16 cellular contexts compared by ENCODE assay signal in genomic region chr20:61744691-61745396, GRCh38.
A peak's percentile ranks its signal among the peaks of the same experiment; 100 is the strongest.
DNase-seq lines count a peak whose midpoint lies in the region; ATAC-seq and TF ChIP-seq lines count a peak whose summit lies in the region.
"Had no signal": no experiment of that assay in that cellular context is flagged by ENCODE, and none has a peak within 500 bp of the region (broad histone marks: within the 10 kb centered on the region; RNA-seq: fewer than 3 reads in every experiment).

No MANE protein-coding gene starts in this region.

- peaks cover 0 to 4% of the 10 kb centered on the region in 2 donors for H3K36me3 Mint-ChIP-seq in activated T-cell treated with anti-CD3 and anti-CD28 coated beads, Interleukin-2, amount 50 U/mL, for 72 hours (ENCODE audit: insufficient read depth in 2 of 2)
- no peaks in the 10 kb centered on the region for H3K36me3 Mint-ChIP-seq in Calu3 (ENCODE audit: insufficient read depth, unreplicated experiment)
- H3K36me3 Mint-ChIP-seq: activated naive CD8-positive, alpha-beta T cell treated with anti-CD3 and anti-CD28 coated beads for 36 hours had no signal

- H3K9me3 Mint-ChIP-seq in activated T-cell treated with anti-CD3 and anti-CD28 coated beads, Interleukin-2, amount 50 U/mL, for 72 hours, result peaks cover 2 to 3% of the 10 kb centered on the region in 2 donors
- H3K9me3 Mint-ChIP-seq in Calu3 (ENCODE audit: low read depth, unreplicated experiment), result no peaks in the 10 kb centered on the region
- H3K9me3 Mint-ChIP-seq: dendritic cell treated with granulocyte-macrophage colony-stimulating factor and Interleukin-4, amounts not matched to agents 40 ng/mL and 50 ng/mL, for 4 days had no signal

- H3K4me3 ChIP-seq in AG04450 (ENCODE audit: low read depth, low read length), result no peak overlapping the region
- H3K4me3 ChIP-seq in brain microvascular endothelial cell (ENCODE audit: low read depth, low read length), result no peak overlapping the region
- H3K4me3 ChIP-seq in kidney epithelial cell (ENCODE audit: low read depth, low read length), result no peak overlapping the region

- POLR2A ChIA-PET in AG04450 (lab: Yijun Ruan, JAX), result no interaction called here

- peaks cover 13% of the 10 kb centered on the region for H3K27me3 Mint-ChIP-seq in activated T-cell treated with anti-CD3 and anti-CD28 coated beads, Interleukin-2, amount 50 U/mL, for 72 hours (ENCODE audit: low read depth)
- peaks cover 51% of the 10 kb centered on the region for H3K27me3 Mint-ChIP-seq in Calu3 (ENCODE audit: unreplicated experiment)
- H3K27me3 Mint-ChIP-seq: activated CD4-positive, alpha-beta T cell treated with anti-CD3 and anti-CD28 coated beads for 36 hours; activated naive CD8-positive, alpha-beta T cell treated with anti-CD3 and anti-CD28 coated beads for 36 hours; dendritic cell treated with granulocyte-macrophage colony-stimulating factor and Interleukin-4, amounts not matched to agents 40 ng/mL and 50 ng/mL, for 4 days had no signal

- no peaks in the 10 kb centered on the region; the same call in 1 of the 2 replicates for H3K9me3 ChIP-seq in AG04450 (ENCODE audit: control insufficient read depth, insufficient read depth, low read length)

- BruUV-seq in Calu3 (replicated peaks; lab: Mats Ljungman, UMichigan), result no TSS peak

- no peaks in the 10 kb centered on the region for H3K36me3 ChIP-seq in brain microvascular endothelial cell (replicated peaks)
- H3K36me3 ChIP-seq in kidney epithelial cell (ENCODE audit: control insufficient read depth, insufficient read depth, low read length), result no peaks in the 10 kb centered on the region

- H3K27ac Mint-ChIP-seq in activated T-cell treated with anti-CD3 and anti-CD28 coated beads, Interleukin-2, amount 50 U/mL, for 72 hours, result no peak overlapping the region
- H3K27ac Mint-ChIP-seq in Calu3 (ENCODE audit: unreplicated experiment), result no peak overlapping the region
- H3K27ac Mint-ChIP-seq: activated CD4-positive, alpha-beta T cell treated with anti-CD3 and anti-CD28 coated beads for 36 hours; activated naive CD8-positive, alpha-beta T cell treated with anti-CD3 and anti-CD28 coated beads for 36 hours; dendritic cell treated with granulocyte-macrophage colony-stimulating factor and Interleukin-4, amounts not matched to agents 40 ng/mL and 50 ng/mL, for 4 days had no signal

- TF ChIP-seq CTCF in AG04450 (IDR thresholded peaks at IDR 0.05; ENCODE audit: low read depth, low read length) (no peak), brain microvascular endothelial cell (IDR thresholded peaks at IDR 0.05; ENCODE audit: low read depth, low read length, missing control alignments) (no peak), kidney epithelial cell (IDR thresholded peaks at IDR 0.05; ENCODE audit: insufficient read depth, low read length, poor library complexity, severe bottlenecking) (no peak), Calu3 (IDR thresholded peaks at IDR 0.05; ENCODE audit: unreplicated experiment) (no peak)

- no peaks in the 10 kb centered on the region for H3K27me3 ChIP-seq in AG04450 (ENCODE audit: control insufficient read depth, insufficient read depth, low read length)
- H3K27me3 ChIP-seq in brain microvascular endothelial cell (replicated peaks), result no peaks in the 10 kb centered on the region
- H3K27me3 ChIP-seq in kidney epithelial cell (ENCODE audit: control insufficient read depth, insufficient read depth, low read length), result no peaks in the 10 kb centered on the region

- DNase-seq in AG04450 (ENCODE audit: low read depth, low spot score) (peak; percentile 16), HT-29 (ENCODE audit: low spot score) (peak; percentile 17), brain microvascular endothelial cell (peak; percentile 3), kidney epithelial cell (ENCODE audit: low read depth) (peak; percentile 44), hypothalamus (lab: John Stamatoyannopoulos, UW) (no peak), superior temporal gyrus (ENCODE audit: extremely low spot score) (no peak), Calu3 (no peak)
- DNase-seq in activated T-cell treated with anti-CD3 and anti-CD28 coated beads, Interleukin-2, amount 50 U/mL, for 72 hours, result no peak
- DNase-seq: activated CD4-positive, alpha-beta T cell treated with anti-CD3 and anti-CD28 coated beads for 36 hours; activated naive CD8-positive, alpha-beta T cell treated with anti-CD3 and anti-CD28 coated beads for 36 hours; NCI-H1930; NCI-H82; RPMI8226; T-helper 2 cell had no signal

- no peak overlapping the region for H3K4me3 Mint-ChIP-seq in activated T-cell treated with anti-CD3 and anti-CD28 coated beads, Interleukin-2, amount 50 U/mL, for 72 hours
- H3K4me3 Mint-ChIP-seq in Calu3 (ENCODE audit: low read depth, unreplicated experiment), result no peak overlapping the region
- H3K4me3 Mint-ChIP-seq: activated CD4-positive, alpha-beta T cell treated with anti-CD3 and anti-CD28 coated beads for 36 hours; activated naive CD8-positive, alpha-beta T cell treated with anti-CD3 and anti-CD28 coated beads for 36 hours; dendritic cell treated with granulocyte-macrophage colony-stimulating factor and Interleukin-4, amounts not matched to agents 40 ng/mL and 50 ng/mL, for 4 days had no signal

- CTCF ChIA-PET in AG04450 (lab: Charles Lee) (no interaction called here), Calu3 (lab: Charles Lee) (no interaction called here)

- H3K27ac ChIP-seq in AG04450 (ENCODE audit: low read depth, low read length), result no peak overlapping the region
- H3K27ac ChIP-seq in brain microvascular endothelial cell, result no peak overlapping the region

- ATAC-seq in activated T-cell treated with anti-CD3 and anti-CD28 coated beads, Interleukin-2, amount 50 U/mL, for 72 hours (replicated peaks in 1 of 2), result no peak
- ATAC-seq: activated CD4-positive, alpha-beta T cell treated with anti-CD3 and anti-CD28 coated beads for 36 hours; esophagus mucosa had no signal

- in situ Hi-C loops in brain microvascular endothelial cell (cut with HindIII; ENCODE audit: low pct_ligation_motif_present, low sequenced_read_pairs), result no loop called here

- no peaks in the 10 kb centered on the region for H3K4me1 Mint-ChIP-seq in activated T-cell treated with anti-CD3 and anti-CD28 coated beads, Interleukin-2, amount 50 U/mL, for 72 hours (ENCODE audit: low read depth)
- H3K4me1 Mint-ChIP-seq in Calu3 (ENCODE audit: low read depth, unreplicated experiment), result no peaks in the 10 kb centered on the region
- H3K4me1 Mint-ChIP-seq: activated CD4-positive, alpha-beta T cell treated with anti-CD3 and anti-CD28 coated beads for 36 hours; activated naive CD8-positive, alpha-beta T cell treated with anti-CD3 and anti-CD28 coated beads for 36 hours had no signal

- intact Hi-C loops in Calu3 (cut with micrococcal nuclease; ENCODE audit: unreplicated experiment), result no loop called here

Comparison
In these comparisons a context has a peak if more than half of its experiments do, and no peak if none do; other contexts are left out.
1. DNase-seq: peak in AG04450 (single experiment), HT-29 (single experiment), brain microvascular endothelial cell (single experiment) and kidney epithelial cell (single experiment); none in hypothalamus (0 of 51), superior temporal gyrus (single experiment), activated T-cell treated with anti-CD3 and anti-CD28 coated beads, Interleukin-2, amount 50 U/mL, for 72 hours (0 of 2) and Calu3 (single experiment).